ENCODE assay signal across 15 cellular contexts in genomic region chr13:77001963-77002587, GRCh38. TPM values are rescaled to one million over a fixed set of nuclear protein-coding genes. Genes with fewer than 3 reads are reported as not detected.
DNase-seq lines count a peak whose midpoint lies in the region; ATAC-seq and TF ChIP-seq lines count a peak whose summit lies in the region.
"Had no signal": no experiment of that assay in that cellular context is flagged by ENCODE, and none has a peak within 500 bp of the region (broad histone marks: within the 10 kb centered on the region; RNA-seq: fewer than 3 reads in every experiment).

No MANE protein-coding gene starts in this region.

- H3K36me3 ChIP-seq in mammary epithelial cell (ENCODE audit: insufficient read depth, low read length) (peaks cover 25% of the 10 kb centered on the region), tibial nerve (peaks cover 0 to 58% (median under 1%) of the 10 kb centered on the region in 3 donors), Caco-2 (ENCODE audit: control insufficient read depth, insufficient read depth, low read length) (no peaks in the 10 kb centered on the region; the same call in none of the 2 replicates)

- no peak for DNase-seq in MCF 10A (ENCODE audit: unreplicated experiment)
- no peak for DNase-seq in mammary epithelial cell
- DNase-seq in T-cell = no peak
- no peak for DNase-seq in left ventricle myocardium superior
- no peak for DNase-seq in tibial nerve (ENCODE audit: low spot score in 2 of 2)
- DNase-seq in Caco-2 = no peak
- DNase-seq in NCI-H1417 treated with DMSO at 0.1 percent for 48 hours (lab: John Stamatoyannopoulos, UW) = no peak
- DNase-seq: endodermal cell, MG63, mucosa of descending colon, transverse colon had no signal

- H3K9me3 Mint-ChIP-seq in MCF 10A (ENCODE audit: unreplicated experiment) (no peaks in the 10 kb centered on the region), T-cell (no peaks in the 10 kb centered on the region), Caco-2 (ENCODE audit: unreplicated experiment) (no peaks in the 10 kb centered on the region)
- H3K9me3 Mint-ChIP-seq: activated T-helper 1 cell treated with anti-CD3 and anti-CD28 coated beads, Interleukin-12 subunit alpha, Interleukin-12 subunit beta, Interleukin-2, Interleukin-4 antibody, amounts not matched to agents 30 ng/mL and 10 ng/mL and 1 ng/mL, durations not matched to agents 14 hours and 24 hours and 36 hours; endodermal cell had no signal

- peaks cover 50% of the 10 kb centered on the region for H3K36me3 Mint-ChIP-seq in MCF 10A (ENCODE audit: insufficient read depth, unreplicated experiment)
- peaks cover 34% of the 10 kb centered on the region for H3K36me3 Mint-ChIP-seq in T-cell
- H3K36me3 Mint-ChIP-seq in Caco-2 (ENCODE audit: insufficient read depth, unreplicated experiment) = peaks cover 49% of the 10 kb centered on the region

- H3K27me3 ChIP-seq in mammary epithelial cell (ENCODE audit: insufficient read depth, low read length) (no peaks in the 10 kb centered on the region), tibial nerve (no peaks in the 10 kb centered on the region), Caco-2 (replicated peaks; ENCODE audit: control insufficient read depth, insufficient read depth, low read length) (no peaks in the 10 kb centered on the region)
- H3K27me3 ChIP-seq: MG63, transverse colon had no signal

- no peaks in the 10 kb centered on the region for H3K9me3 ChIP-seq in mammary epithelial cell (replicated peaks; ENCODE audit: insufficient read depth, low read length)
- no peaks in the 10 kb centered on the region for H3K9me3 ChIP-seq in tibial nerve
- H3K9me3 ChIP-seq in Caco-2 = no peaks in the 10 kb centered on the region
- H3K9me3 ChIP-seq: MG63, mucosa of descending colon, transverse colon had no signal

- TF ChIP-seq EP300 in tibial nerve (IDR thresholded peaks at IDR 0.05) = no peak

- no peak overlapping the region for H3K4me2 ChIP-seq in mammary epithelial cell (ENCODE audit: insufficient read depth, low read depth, low read length)

- H3K4me3 Mint-ChIP-seq in MCF 10A (ENCODE audit: unreplicated experiment) = no peak overlapping the region
- H3K4me3 Mint-ChIP-seq in T-cell = peak overlapping the region in 1 of 3 donors; percentile 22
- H3K4me3 Mint-ChIP-seq in Caco-2 (ENCODE audit: unreplicated experiment) = no peak overlapping the region
- H3K4me3 Mint-ChIP-seq: activated T-helper 1 cell treated with anti-CD3 and anti-CD28 coated beads, Interleukin-12 subunit alpha, Interleukin-12 subunit beta, Interleukin-2, Interleukin-4 antibody, amounts not matched to agents 30 ng/mL and 10 ng/mL and 1 ng/mL, durations not matched to agents 14 hours and 24 hours and 36 hours; endodermal cell had no signal

- H3K4me1 ChIP-seq in mammary epithelial cell (ENCODE audit: insufficient read depth, low read length) (no peaks in the 10 kb centered on the region), tibial nerve (peaks cover 0 to 75% (median 4%) of the 10 kb centered on the region in 4 donors), Caco-2 (no peaks in the 10 kb centered on the region)

- H3K4me3 ChIP-seq in mammary epithelial cell (replicated peaks in 1 of 3; ENCODE audit: insufficient read depth in 1 of 3, low read depth in 2 of 3, low read length in 3 of 3) (no peak overlapping the region), tibial nerve (no peak overlapping the region), Caco-2 (ENCODE audit: low read depth, low read length) (no peak overlapping the region)
- H3K4me3 ChIP-seq: MG63, mucosa of descending colon, transverse colon had no signal

- peak in 2 of 4 experiments; percentile 24 to 31 for ATAC-seq in T-cell (replicated peaks in 1 of 4)
- ATAC-seq in left ventricle myocardium superior = peak; percentile 51
- no peak for ATAC-seq in HG03135 (IDR thresholded peaks at IDR 0.05; ENCODE audit: unreplicated experiment)

- no peak overlapping the region for H3K9ac ChIP-seq in mammary epithelial cell (ENCODE audit: insufficient read depth, low read length)

- H3K27ac Mint-ChIP-seq in MCF 10A (ENCODE audit: low read depth, unreplicated experiment) = peak overlapping the region; percentile 69
- H3K27ac Mint-ChIP-seq in T-cell = peak overlapping the region; percentile 69 to 82
- H3K27ac Mint-ChIP-seq in Caco-2 (ENCODE audit: unreplicated experiment) = no peak overlapping the region
- H3K27ac Mint-ChIP-seq: endodermal cell had no signal

- 61% methylated on average over 4 of the region's 4 CpGs for WGBS in mammary epithelial cell (ENCODE audit: low coverage, missing lambda C conversion rate)
- 39 to 41% methylated on average over 4 of the region's 4 CpGs for WGBS in tibial nerve, 2 donors

- TF ChIP-seq CTCF in MCF 10A (IDR thresholded peaks at IDR 0.05; ENCODE audit: unreplicated experiment) (no peak), mammary epithelial cell (conservative IDR thresholded peaks at IDR 0.05 in 1 of 2, IDR thresholded peaks at IDR 0.05 in 1 of 2; ENCODE audit: extremely low read depth in 1 of 2, insufficient read depth in 1 of 2, low read depth in 1 of 2, low read length in 2 of 2) (no peak), tibial nerve (IDR thresholded peaks at IDR 0.05) (no peak), Caco-2 (IDR thresholded peaks at IDR 0.05; ENCODE audit: insufficient read depth in 1 of 2, low read depth in 1 of 2, low read length in 1 of 2, severe bottlenecking in 1 of 2, unreplicated experiment in 1 of 2) (no peak)

- no peaks in the 10 kb centered on the region for H4K20me1 ChIP-seq in mammary epithelial cell (ENCODE audit: insufficient read depth, low read length)

- H2AFZ ChIP-seq in mammary epithelial cell (ENCODE audit: low read depth, low read length) = no peak overlapping the region

- BruUV-seq in MCF 10A (replicated peaks; lab: Mats Ljungman, UMichigan) (no TSS peak), mammary epithelial cell (replicated peaks; lab: Mats Ljungman, UMichigan) (no TSS peak), Caco-2 (replicated peaks; lab: Mats Ljungman, UMichigan) (no TSS peak)

- intact Hi-C loops in MCF 10A (cut with micrococcal nuclease) = no loop called here
- intact Hi-C loops in mammary epithelial cell (cut with micrococcal nuclease) = no loop called here
- intact Hi-C loops in left ventricle myocardium superior (cut with micrococcal nuclease) = no loop called here
- intact Hi-C loops in Caco-2 (cut with micrococcal nuclease; ENCODE audit: unreplicated experiment) = no loop called here

- H3K79me2 ChIP-seq in mammary epithelial cell (ENCODE audit: insufficient read depth, low read length) = peaks cover 28% of the 10 kb centered on the region

- POLR2A ChIA-PET in MCF 10A (lab: Yijun Ruan, JAX) (interaction anchor here (0.6 to 2.2 kb wide), 3 partner anchors 9 to 75 kb away, joined by 3 to 26 read pairs (median 4); partner anchors contain the start of gene CLN5), T-cell (lab: Charles Lee) (interaction anchor here (0.5 to 1.3 kb wide), 6 partner anchors 9 to 74 kb away, joined by 3 to 5 read pairs (median 4); partner anchors contain the start of gene CLN5 (in 1 of the 2)), Caco-2 (lab: Charles Lee) (no interaction called here)

- H3K27ac ChIP-seq in mammary epithelial cell (ENCODE audit: insufficient read depth, low read depth, low read length) = no peak overlapping the region
- peak overlapping the region in 3 of 4 donors; percentile 21 to 69 (median 31) for H3K27ac ChIP-seq in tibial nerve

- no peaks in the 10 kb centered on the region for H3K27me3 Mint-ChIP-seq in MCF 10A (ENCODE audit: insufficient read depth, unreplicated experiment)
- no peaks in the 10 kb centered on the region for H3K27me3 Mint-ChIP-seq in T-cell
- no peaks in the 10 kb centered on the region for H3K27me3 Mint-ChIP-seq in Caco-2 (ENCODE audit: insufficient read depth, unreplicated experiment)

- CTCF ChIA-PET in MCF 10A (lab: Yijun Ruan, JAX) = interaction anchor here (0.5 to 3.5 kb wide), 44 partner anchors 8 to 1663 kb away, joined by 3 to 38 read pairs (median 4); partner anchors contain the start of gene KCTD12
- CTCF ChIA-PET in mammary epithelial cell (lab: Charles Lee; ENCODE audit: low non-redundant PET) = interaction anchor here (0.6 kb wide), 1 partner anchor 1126 kb away, joined by 7 read pairs; no protein-coding TSS in a partner anchor
- CTCF ChIA-PET in T-cell (lab: Charles Lee) = interaction anchor here (0.6 to 2.8 kb wide), 13 partner anchors 8 to 1106 kb away, joined by 3 to 23 read pairs (median 4); partner anchors contain the start of genes CLN5 (in 1 of the 2) and FBXL3 (in 1 of the 2)
- CTCF ChIA-PET in Caco-2 (lab: Charles Lee) = no interaction called here

- dilution Hi-C loops in mammary epithelial cell (cut with HindIII; ENCODE audit: low sequenced_read_pairs) = no loop called here

- TF ChIP-seq POLR2A in tibial nerve (IDR thresholded peaks at IDR 0.05) = no peak

- in situ Hi-C loops in mammary epithelial cell (cut with MboI; ENCODE audit: low sequenced_read_pairs in 2 of 2) = no loop called here

- H3K4me1 Mint-ChIP-seq in MCF 10A (ENCODE audit: insufficient read depth, unreplicated experiment) = peaks cover 6% of the 10 kb centered on the region
- H3K4me1 Mint-ChIP-seq in T-cell = peaks cover 27 to 48% (median 43%) of the 10 kb centered on the region in 3 donors
- H3K4me1 Mint-ChIP-seq in Caco-2 (ENCODE audit: low read depth, unreplicated experiment) = no peaks in the 10 kb centered on the region
- H3K4me1 Mint-ChIP-seq: endodermal cell had no signal

RNA-seq across cellular contexts. Expression of gene CLN5, which starts 10.2 kb away (rescaled TPM):
- 16.0 and 17.8 TPM in 2 replicates for total RNA-seq in MCF 10A (2022)
- total RNA-seq in mammary epithelial cell = 10 to 100 TPM; 24.0 to 45.8 TPM
- polyA plus RNA-seq in mammary epithelial cell = 16.9 TPM
- 12.3 TPM for polyA minus RNA-seq in mammary epithelial cell
- 10 to 100 TPM; 18.1 to 29.5 (median 21.7) TPM for total RNA-seq in T-cell
- 16.8 TPM for total RNA-seq in left ventricle myocardium superior
- 10 to 100 TPM; 28.8 to 47.3 (median 35.1) TPM for total RNA-seq in tibial nerve
- total RNA-seq in Caco-2 (2022) = 15.4 and 20.1 TPM in 2 replicates

RNA-seq across cellular contexts. Expression of gene FBXL3, which starts 24.9 kb away (rescaled TPM):
- total RNA-seq in MCF 10A (2022) (32.5 and 34.9 TPM in 2 replicates), mammary epithelial cell (10 to 100 TPM; 31.9 to 44.8 TPM), T-cell (10 to 100 TPM; 58.6 to 89.1 (median 80.0) TPM), left ventricle myocardium superior (31.7 TPM), tibial nerve (100 to 1,000 TPM; 156 to 223 (median 175) TPM), Caco-2 (2022) (26.0 and 31.8 TPM in 2 replicates)
- 15.7 TPM for polyA plus RNA-seq in mammary epithelial cell
- polyA minus RNA-seq in mammary epithelial cell = 26.4 TPM

RNA-seq across cellular contexts. Expression of gene ACOD1, which starts 53.8 kb away (rescaled TPM):
- total RNA-seq in MCF 10A (2022) = not detected in 2 replicates
- not detected for total RNA-seq in mammary epithelial cell
- not detected for polyA plus RNA-seq in mammary epithelial cell
- not detected for polyA minus RNA-seq in mammary epithelial cell
- total RNA-seq in T-cell = not detected
- total RNA-seq in left ventricle myocardium superior = not detected
- total RNA-seq in tibial nerve = not detected
- not detected in 2 replicates for total RNA-seq in Caco-2 (2022)
- total RNA-seq: activated T-helper 1 cell treated with anti-CD3 and anti-CD28 coated beads, Interleukin-12 subunit alpha, Interleukin-12 subunit beta, Interleukin-2, Interleukin-4 antibody, amounts not matched to agents 30 ng/mL and 10 ng/mL and 1 ng/mL, durations not matched to agents 14 hours and 24 hours and 36 hours; Daoy; endodermal cell; frontal cortex; mucosa of descending colon had no signal
